31 cellular contexts compared by ENCODE assay signal in genomic region chr4:56028165-56028564, GRCh38.
DNase-seq lines count a peak whose midpoint lies in the region; ATAC-seq, FAIRE-seq and TF ChIP-seq lines count a peak whose summit lies in the region.
"Had no signal": no experiment of that assay in that cellular context is flagged by ENCODE, and none has a peak within 500 bp of the region (broad histone marks: within the 10 kb centered on the region; RNA-seq: fewer than 3 reads in every experiment).

No MANE protein-coding gene starts in this region.

- H3K4me3 ChIP-seq in HEK293 (ENCODE audit: low read depth, low read length), result no peak overlapping the region
- no peak overlapping the region for H3K4me3 ChIP-seq in K562
- H3K4me3 ChIP-seq in ovary, result no peak overlapping the region
- H3K4me3 ChIP-seq: A549; BLaER1; BLaER1 treated with 17β-estradiol and CSF1 and Interleukin-3, amounts not matched to agents 10 nM and 100 nM had no signal

- FAIRE-seq in K562 (lab: Jason Lieb, UNC), result no peak
- FAIRE-seq: A204.1, A549, D721Med had no signal

- no peaks in the 10 kb centered on the region for H3K9me1 ChIP-seq in K562 (ENCODE audit: control insufficient read depth, insufficient read depth, low read length)

- no peaks in the 10 kb centered on the region for H4K20me1 ChIP-seq in K562 (replicated peaks; ENCODE audit: control insufficient read depth, insufficient read depth, low read length)
- H4K20me1 ChIP-seq: BLaER1; BLaER1 treated with 17β-estradiol and CSF1 and Interleukin-3, amounts not matched to agents 10 nM and 100 nM had no signal

- no peaks in the 10 kb centered on the region for H3K79me2 ChIP-seq in K562 (ENCODE audit: control insufficient read depth, insufficient read depth, low read length)

- no peak overlapping the region for H3K4me2 ChIP-seq in K562 (ENCODE audit: insufficient read depth, low read length)
- H3K4me2 ChIP-seq: A549; BLaER1; BLaER1 treated with 17β-estradiol and CSF1 and Interleukin-3, amounts not matched to agents 10 nM and 100 nM had no signal

- H3K9me3 ChIP-seq in HEK293 (ENCODE audit: control insufficient read depth, insufficient read depth, low read depth, low read length), result no peaks in the 10 kb centered on the region
- no peaks in the 10 kb centered on the region for H3K9me3 ChIP-seq in K562 (replicated peaks; ENCODE audit: control insufficient read depth, insufficient read depth, low read depth, low read length)
- peaks cover 0 to 4% of the 10 kb centered on the region in 2 donors for H3K9me3 ChIP-seq in ovary
- H3K9me3 ChIP-seq: A549, BE2C, Caco-2 had no signal

- H3K27me3 ChIP-seq in K562 (ENCODE audit: control insufficient read depth in 2 of 2, insufficient read depth in 2 of 2, low read length in 2 of 2) (no peaks in the 10 kb centered on the region), ovary (no peaks in the 10 kb centered on the region)
- H3K27me3 ChIP-seq: BE2C; BLaER1; BLaER1 treated with 17β-estradiol and CSF1 and Interleukin-3, amounts not matched to agents 10 nM and 100 nM had no signal

- H3K36me3 ChIP-seq in HEK293 (ENCODE audit: control insufficient read depth in 2 of 2, insufficient read depth in 1 of 2, low read length in 2 of 2) (peaks cover 11 to 58% of the 10 kb centered on the region in 2 experiments; a peak in 2 of 3 replicates), K562 (ENCODE audit: control insufficient read depth, insufficient read depth, low read length) (peaks cover 29% of the 10 kb centered on the region), ovary (no peaks in the 10 kb centered on the region)

- H3K4me1 ChIP-seq in HEK293 (ENCODE audit: control insufficient read depth, insufficient read depth, low read length), result no peaks in the 10 kb centered on the region
- no peaks in the 10 kb centered on the region for H3K4me1 ChIP-seq in K562 (replicated peaks in 1 of 2; ENCODE audit: control insufficient read depth in 2 of 2, insufficient read depth in 2 of 2, low read length in 2 of 2)
- H3K4me1 ChIP-seq in ovary (ENCODE audit: insufficient read depth), result no peaks in the 10 kb centered on the region
- H3K4me1 ChIP-seq: A549; BE2C; BLaER1; BLaER1 treated with 17β-estradiol and CSF1 and Interleukin-3, amounts not matched to agents 10 nM and 100 nM; Caco-2 had no signal

- CTCF ChIA-PET in HEK293 (lab: Yijun Ruan, JAX) (no interaction called here), K562 (lab: Yijun Ruan, JAX; ENCODE audit: low intra/inter-chr PET ratio) (no interaction called here)

- TF ChIP-seq POLR2A in K562 (conservative IDR thresholded peaks at IDR 0.05) (no peak), ovary (IDR thresholded peaks at IDR 0.05) (no peak)

- POLR2A ChIA-PET in HEK293 (lab: Yijun Ruan, JAX) (no interaction called here), K562 (lab: Yijun Ruan, JAX) (no interaction called here)

- H3K9ac ChIP-seq in K562 (ENCODE audit: insufficient read depth in 1 of 2, low read depth in 2 of 2, low read length in 2 of 2), result no peak overlapping the region
- H3K9ac ChIP-seq: BLaER1; BLaER1 treated with 17β-estradiol and CSF1 and Interleukin-3, amounts not matched to agents 10 nM and 100 nM had no signal

- no TSS peak for BruUV-seq in K562 (replicated peaks; lab: Mats Ljungman, UMichigan)

- in situ Hi-C loops in K562 (cut with MboI), result no loop called here

- no peak for TF ChIP-seq CTCF in HEK293 (tag by site-specific recombination; IDR thresholded peaks at IDR 0.05)
- no peak for TF ChIP-seq CTCF in K562 (IDR thresholded peaks at IDR 0.05 in 2 of 3, conservative IDR thresholded peaks at IDR 0.05 in 1 of 3; ENCODE audit: insufficient read depth in 2 of 3, low read depth in 1 of 3, low read length in 3 of 3)
- no peak for TF ChIP-seq CTCF in ovary (IDR thresholded peaks at IDR 0.05)

- no peak for ATAC-seq in K562
- ATAC-seq: A549; CD8-positive, alpha-beta T cell had no signal

- H3K27ac ChIP-seq in HEK293 (ENCODE audit: extremely low read depth, low read depth, low read length) (no peak overlapping the region), K562 (ENCODE audit: extremely low read depth, low read depth, low read length) (no peak overlapping the region), ovary (no peak overlapping the region)
- H3K27ac ChIP-seq: 22Rv1; A549; BLaER1; BLaER1 treated with 17β-estradiol and CSF1 and Interleukin-3, amounts not matched to agents 10 nM and 100 nM; C4-2B had no signal

- no peak for TF ChIP-seq RAD21 in K562 (CRISPR knock-in tag; conservative IDR thresholded peaks at IDR 0.05 in 1 of 2, IDR thresholded peaks at IDR 0.05 in 1 of 2)

- DNase-seq in K562 (ENCODE audit: extremely low read depth in 1 of 4, low spot score in 3 of 4) (no peak), ovary (no peak), COLO829 (ENCODE audit: low spot score) (no peak)
- DNase-seq: 8988T; ACHN; AML-193; BE2C; C1 segment of cervical spinal cord; Caco-2; Calu3; CD4-positive, alpha-beta memory T cell; CD4-positive, alpha-beta T cell; CD4-positive, CD25-positive, alpha-beta regulatory T cell; CD8-positive, alpha-beta memory T cell; CD8-positive, alpha-beta T cell; COR-L47; DMS 273 treated with DMSO at 0.1 percent for 48 hours; DMS153; DMS53; DMS79; DMS79 treated with DMSO at 0.1 percent for 48 hours; DND-41; EL had no signal

- intact Hi-C loops in K562 (cut with micrococcal nuclease), result no loop called here
- intact Hi-C loops in ovary (cut with DNase I), result no loop called here

- 93% methylated on average over 3 of the region's 3 CpGs for WGBS in K562 (ENCODE audit: insufficient coverage, low coverage, missing lambda C conversion rate)
- 96 to 98% (median 98%) methylated on average over 3 of the region's 3 CpGs for WGBS in ovary, 3 donors

- no peak overlapping the region for H2AFZ ChIP-seq in K562 (ENCODE audit: low read depth, low read length)

- TF ChIP-seq EP300 in K562 (IDR thresholded peaks at IDR 0.05; ENCODE audit: low read length), result no peak
- no peak for TF ChIP-seq EP300 in ovary (IDR thresholded peaks at IDR 0.05)

TF ChIP-seq in HEK293, 187 proteins besides CTCF, POLR2A, EP300 and RAD21:
- peak; percentile 97 for TF ChIP-seq ZNF184 (tag by site-specific recombination; IDR thresholded peaks at IDR 0.05)
- no peak for TF ChIP-seq ZFP37 (tag by site-specific recombination; IDR thresholded peaks at IDR 0.05)
TF ChIP-seq in HEK293: peak in this region for 1.

TF ChIP-seq in K562, 482 proteins besides CTCF, POLR2A, EP300 and RAD21:
- TF ChIP-seq HDAC6 (IDR thresholded peaks at IDR 0.05; ENCODE audit: low read depth, low read length) (no peak), GABPB1 (CRISPR knock-in tag; IDR thresholded peaks at IDR 0.05) (no peak), HNRNPL (IDR thresholded peaks at IDR 0.05; ENCODE audit: low read depth, low read length) (no peak), ZFP1 (CRISPR knock-in tag; IDR thresholded peaks at IDR 0.05) (no peak), ILK (tag; IDR thresholded peaks at IDR 0.05; ENCODE audit: borderline replicate concordance, low read depth) (no peak), RBM25 (IDR thresholded peaks at IDR 0.05; ENCODE audit: low read depth, low read length, severe bottlenecking) (peak; percentile 50), OTX1 (CRISPR knock-in tag; IDR thresholded peaks at IDR 0.05) (no peak), ZNF184 (CRISPR knock-in tag; IDR thresholded peaks at IDR 0.05) (peak; percentile 87)

Comparison
In these comparisons a context has a peak if more than half of its experiments do, and no peak if none do; other contexts are left out.
1. Of the 44 proteins assayed by ChIP-seq in both K562 and HEK293: peak only in K562: none; only in HEK293: none; in both: ZNF184; in neither: 43.